In genomic region chr6:41374618-41375590, GRCh38 we compare ENCODE assay signal across 11 cellular contexts. TPM values are rescaled to one million over a fixed set of nuclear protein-coding genes. Genes with fewer than 3 reads are reported as not detected.
DNase-seq lines count a peak whose midpoint lies in the region; ATAC-seq, FAIRE-seq and TF ChIP-seq lines count a peak whose summit lies in the region.
"Had no signal": no experiment of that assay in that cellular context is flagged by ENCODE, and none has a peak within 500 bp of the region (broad histone marks: within the 10 kb centered on the region; RNA-seq: fewer than 3 reads in every experiment).

No MANE protein-coding gene starts in this region.

- peaks cover 28% of the 10 kb centered on the region for H3K4me1 Mint-ChIP-seq in activated CD8-positive, alpha-beta memory T cell treated with anti-CD3 and anti-CD28 coated beads, Interleukin-2, amount 10 ng/mL, durations not matched to agents 7 days and 5 days
- peaks cover 32% of the 10 kb centered on the region for H3K4me1 Mint-ChIP-seq in T-helper 17 cell
- peaks cover 36% of the 10 kb centered on the region for H3K4me1 Mint-ChIP-seq in stimulated activated effector memory CD8-positive, alpha-beta T cell treated with anti-CD3 and anti-CD28 coated beads, Interleukin-12 subunit alpha, Interleukin-12 subunit beta, amount 100 ng/mL, for 72 hours

- FAIRE-seq in GM12891 (lab: Jason Lieb, UNC), result no peak

- H3K27ac Mint-ChIP-seq in activated CD8-positive, alpha-beta memory T cell treated with anti-CD3 and anti-CD28 coated beads, Interleukin-2, amount 10 ng/mL, durations not matched to agents 7 days and 5 days, result peak overlapping the region; percentile 35
- H3K27ac Mint-ChIP-seq in T-helper 17 cell, result no peak overlapping the region
- H3K27ac Mint-ChIP-seq in stimulated activated effector memory CD8-positive, alpha-beta T cell treated with anti-CD3 and anti-CD28 coated beads, Interleukin-12 subunit alpha, Interleukin-12 subunit beta, amount 100 ng/mL, for 72 hours, result peak overlapping the region; percentile 20

- H3K27me3 Mint-ChIP-seq in activated CD8-positive, alpha-beta memory T cell treated with anti-CD3 and anti-CD28 coated beads, Interleukin-2, amount 10 ng/mL, durations not matched to agents 7 days and 5 days, result peaks cover 91% of the 10 kb centered on the region
- peaks cover 87% of the 10 kb centered on the region for H3K27me3 Mint-ChIP-seq in T-helper 17 cell

- no peaks in the 10 kb centered on the region for H3K9me3 Mint-ChIP-seq in activated CD8-positive, alpha-beta memory T cell treated with anti-CD3 and anti-CD28 coated beads, Interleukin-2, amount 10 ng/mL, durations not matched to agents 7 days and 5 days (ENCODE audit: low read depth)
- H3K9me3 Mint-ChIP-seq in stimulated activated effector memory CD8-positive, alpha-beta T cell treated with anti-CD3 and anti-CD28 coated beads, Interleukin-12 subunit alpha, Interleukin-12 subunit beta, amount 100 ng/mL, for 72 hours, result no peaks in the 10 kb centered on the region

- no peak overlapping the region for H3K9ac ChIP-seq in iPS-20b (ENCODE audit: low read depth, low read length)

- no peak for TF ChIP-seq POLR2A in GM12891 (IDR thresholded peaks at IDR 0.05; ENCODE audit: low read depth, low read length)

- CTCF ChIA-PET in activated CD8-positive, alpha-beta memory T cell treated with anti-CD3 and anti-CD28 coated beads, Interleukin-2, amount 10 ng/mL, durations not matched to agents 7 days and 5 days (lab: Charles Lee), result interaction anchor here (1.3 to 2.7 kb wide), 4 partner anchors 50 to 217 kb away, joined by 3 to 12 read pairs (median 4); no protein-coding TSS in a partner anchor

- H3K9me3 ChIP-seq in T-helper 17 cell (ENCODE audit: control insufficient read depth, low read length, poor library complexity, severe bottlenecking), result no peaks in the 10 kb centered on the region
- no peaks in the 10 kb centered on the region for H3K9me3 ChIP-seq in iPS-20b (ENCODE audit: insufficient read depth, low read depth, low read length)
- no peaks in the 10 kb centered on the region for H3K9me3 ChIP-seq in upper lobe of right lung

- no peak for TF ChIP-seq CTCF in upper lobe of right lung (IDR thresholded peaks at IDR 0.05)

- H3K27me3 ChIP-seq in iPS-20b (ENCODE audit: insufficient read depth, low read length) (peaks cover 100% of the 10 kb centered on the region), upper lobe of right lung (peaks cover 69% of the 10 kb centered on the region)

- no peak for ATAC-seq in activated CD8-positive, alpha-beta memory T cell treated with anti-CD3 and anti-CD28 coated beads, Interleukin-2, amount 10 ng/mL, durations not matched to agents 7 days and 5 days
- ATAC-seq in T-helper 17 cell (no peak), upper lobe of right lung (no peak)
- ATAC-seq in stimulated activated effector memory CD8-positive, alpha-beta T cell treated with anti-CD3 and anti-CD28 coated beads, Interleukin-12 subunit alpha, Interleukin-12 subunit beta, amount 100 ng/mL, for 72 hours, result no peak

- intact Hi-C loops in upper lobe of right lung (cut with DNase I), result loop anchor here (5.0 kb wide), 1 partner anchor 212 kb away; no protein-coding TSS in a partner anchor

- H3K4me3 Mint-ChIP-seq in activated CD8-positive, alpha-beta memory T cell treated with anti-CD3 and anti-CD28 coated beads, Interleukin-2, amount 10 ng/mL, durations not matched to agents 7 days and 5 days, result no peak overlapping the region
- peak overlapping the region; percentile 76 for H3K4me3 Mint-ChIP-seq in T-helper 17 cell
- peak overlapping the region; percentile 55 for H3K4me3 Mint-ChIP-seq in stimulated activated effector memory CD8-positive, alpha-beta T cell treated with anti-CD3 and anti-CD28 coated beads, Interleukin-12 subunit alpha, Interleukin-12 subunit beta, amount 100 ng/mL, for 72 hours

- no peak for DNase-seq in activated CD8-positive, alpha-beta memory T cell treated with anti-CD3 and anti-CD28 coated beads, Interleukin-2, amount 10 ng/mL, durations not matched to agents 7 days and 5 days
- no peak for DNase-seq in activated CD8-positive, alpha-beta memory T cell treated with anti-CD3 and anti-CD28 coated beads, Interleukin-2, amount 50 U/mL, for 4 hours
- DNase-seq in T-helper 17 cell (no peak), NCI-H510A treated with DMSO at 0.1 percent for 48 hours (lab: John Stamatoyannopoulos, UW) (no peak), GM12891 (ENCODE audit: insufficient read length, low spot score) (no peak), upper lobe of right lung (no peak)
- DNase-seq in stimulated activated effector memory CD8-positive, alpha-beta T cell treated with anti-CD3 and anti-CD28 coated beads, Interleukin-12 subunit alpha, Interleukin-12 subunit beta, amount 100 ng/mL, for 72 hours (ENCODE audit: low spot score in 2 of 2), result peak in 1 of 2 donors; percentile 49
- DNase-seq: AML-193; NK-92 treated with Interleukin-12 subunit alpha and Interleukin-12 subunit beta, amount 100 ng/mL, for 24 hours; T1000 had no signal

- no peak overlapping the region for H3K27ac ChIP-seq in iPS-20b (ENCODE audit: low read length)
- H3K27ac ChIP-seq in upper lobe of right lung, result no peak overlapping the region

- H3K36me3 Mint-ChIP-seq in activated CD8-positive, alpha-beta memory T cell treated with anti-CD3 and anti-CD28 coated beads, Interleukin-2, amount 10 ng/mL, durations not matched to agents 7 days and 5 days, result peaks cover 2% of the 10 kb centered on the region
- H3K36me3 Mint-ChIP-seq in T-helper 17 cell (ENCODE audit: low read depth), result peaks cover 8% of the 10 kb centered on the region
- peaks cover 10% of the 10 kb centered on the region for H3K36me3 Mint-ChIP-seq in stimulated activated effector memory CD8-positive, alpha-beta T cell treated with anti-CD3 and anti-CD28 coated beads, Interleukin-12 subunit alpha, Interleukin-12 subunit beta, amount 100 ng/mL, for 72 hours

- no peaks in the 10 kb centered on the region for H3K36me3 ChIP-seq in iPS-20b (ENCODE audit: insufficient read depth, low read depth, low read length)
- H3K36me3 ChIP-seq in upper lobe of right lung, result no peaks in the 10 kb centered on the region

- H3K4me3 ChIP-seq in iPS-20b (ENCODE audit: low read length) (peak overlapping the region; percentile 49; the same call in 1 of the 2 replicates), upper lobe of right lung (no peak overlapping the region)

- H3K4me1 ChIP-seq in iPS-20b (ENCODE audit: insufficient read depth, low read length) (peaks cover 16% of the 10 kb centered on the region; the same call in 1 of the 2 replicates), upper lobe of right lung (peaks cover 25% of the 10 kb centered on the region)

TF ChIP-seq in GM12891, 5 proteins besides CTCF, POLR2A, EP300 and RAD21:
- TF ChIP-seq POLR2AphosphoS5 (IDR thresholded peaks at IDR 0.05; ENCODE audit: low read depth, low read length) (no peak), SPI1 (IDR thresholded peaks at IDR 0.05; ENCODE audit: low read depth, low read length) (no peak), TAF1 (IDR thresholded peaks at IDR 0.05; ENCODE audit: low read depth, low read length) (no peak), PAX5 (IDR thresholded peaks at IDR 0.05; ENCODE audit: insufficient read depth, low read length, severe bottlenecking) (no peak), POU2F2 (IDR thresholded peaks at IDR 0.05; ENCODE audit: low read depth, low read length) (no peak)
TF ChIP-seq in GM12891: peak in this region for 0.

RNA-seq across cellular contexts. Expression of gene NCR2, which starts 39.5 kb away (rescaled TPM):
- 1 to 10 TPM in 1 of 2 experiments, under 1 TPM in 1; 0.64 to 1.4 TPM for total RNA-seq in activated CD8-positive, alpha-beta memory T cell treated with anti-CD3 and anti-CD28 coated beads, Interleukin-2, amount 10 ng/mL, durations not matched to agents 7 days and 5 days
- total RNA-seq in T-helper 17 cell (not detected), upper lobe of right lung (not detected)
- polyA plus RNA-seq in GM12891 (2012; ENCODE audit: low read depth, missing spikeins), result 0.68 TPM
